ENCODE assay signal across 11 cellular contexts in the genomic region with DNA sequence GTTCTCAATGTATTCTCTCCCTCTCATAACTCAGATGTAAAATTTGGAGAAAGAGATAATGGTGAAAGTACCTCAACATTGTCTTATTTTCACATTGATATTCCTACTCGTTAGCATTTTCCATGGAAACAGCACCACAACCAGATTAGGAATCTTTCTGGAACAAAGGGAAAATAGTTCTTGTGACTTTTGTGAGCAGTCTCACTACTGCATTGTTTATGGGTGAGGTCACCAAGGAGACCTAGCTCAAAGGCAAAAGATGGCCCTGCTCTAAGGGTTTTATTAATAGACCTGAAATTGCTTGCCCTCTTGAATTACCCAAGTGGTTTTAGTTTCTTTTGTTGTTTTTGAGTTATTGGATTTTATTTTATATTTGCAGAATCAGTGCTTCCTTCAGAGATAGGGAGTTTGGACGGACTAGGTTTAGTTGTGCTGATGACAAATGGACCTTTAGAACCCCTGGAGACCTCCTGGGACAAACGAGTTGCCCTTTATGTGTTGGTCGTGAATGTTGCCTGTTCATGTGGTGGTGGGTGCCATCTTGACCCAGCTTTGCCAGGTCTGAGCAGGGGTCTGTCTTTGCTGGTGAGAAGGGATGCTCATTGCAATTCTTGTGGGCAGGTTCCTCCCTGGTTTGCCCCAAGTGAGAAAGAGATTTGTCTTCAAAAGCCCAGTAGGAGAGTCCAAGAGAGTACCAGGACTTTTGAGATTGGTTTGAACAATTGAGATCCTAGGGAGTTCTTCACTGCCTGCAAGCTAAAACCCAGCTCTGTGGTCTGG. TPM values are rescaled to one million over a fixed set of nuclear protein-coding genes. Genes with fewer than 3 reads are reported as not detected.
DNase-seq lines count a peak whose midpoint lies in the region; ATAC-seq, FAIRE-seq and TF ChIP-seq lines count a peak whose summit lies in the region.
"Had no signal": no experiment of that assay in that cellular context is flagged by ENCODE, and none has a peak within 500 bp of the region (broad histone marks: within the 10 kb centered on the region; RNA-seq: fewer than 3 reads in every experiment).

No MANE protein-coding gene starts in this region.

- peaks cover 44% of the 10 kb centered on the region for H3K4me1 ChIP-seq in CD4-positive, CD25-positive, alpha-beta regulatory T cell (ENCODE audit: control insufficient read depth, insufficient read depth, low read length, poor library complexity, severe bottlenecking)
- H3K4me1 ChIP-seq in small intestine (ENCODE audit: control insufficient read depth in 2 of 2, insufficient read depth in 1 of 2, low read depth in 1 of 2, low read length in 1 of 2) = peaks cover 0 to 22% of the 10 kb centered on the region in 2 donors
- peaks cover 9% of the 10 kb centered on the region for H3K4me1 ChIP-seq in A673 (ENCODE audit: insufficient read depth, low read length, poor library complexity, severe bottlenecking)

- CTCF ChIA-PET in A673 (lab: Charles Lee) = no interaction called here

- H3K4me3 Mint-ChIP-seq in CD4-positive, CD25-positive, alpha-beta regulatory T cell = peak overlapping the region in 2 of 4 donors; percentile 26 to 42

- no peak overlapping the region for H3K27ac ChIP-seq in CD4-positive, CD25-positive, alpha-beta regulatory T cell (ENCODE audit: insufficient read depth, low read length, poor library complexity, severe bottlenecking)
- H3K27ac ChIP-seq in small intestine (ENCODE audit: low read depth in 1 of 2, low read length in 1 of 2) (peak overlapping the region in 1 of 2 donors; percentile 0), A673 (ENCODE audit: low read depth, low read length, poor library complexity, severe bottlenecking) (no peak overlapping the region)

- H3K27me3 ChIP-seq in CD4-positive, CD25-positive, alpha-beta regulatory T cell (ENCODE audit: control insufficient read depth, insufficient read depth, low read length) = no peaks in the 10 kb centered on the region
- H3K27me3 ChIP-seq in small intestine (ENCODE audit: control insufficient read depth in 2 of 2, insufficient read depth in 2 of 2, low read length in 2 of 2) (no peaks in the 10 kb centered on the region), A673 (replicated peaks; ENCODE audit: insufficient read depth, low read depth, low read length, poor library complexity) (no peaks in the 10 kb centered on the region)

- H3K9me3 Mint-ChIP-seq in CD4-positive, CD25-positive, alpha-beta regulatory T cell = peaks cover 0 to 7% (median 0%) of the 10 kb centered on the region in 7 donors

- TF ChIP-seq CTCF in choroid plexus epithelial cell (conservative IDR thresholded peaks at IDR 0.05; ENCODE audit: low read depth, low read length) (no peak), A673 (conservative IDR thresholded peaks at IDR 0.05; ENCODE audit: low read depth, low read length) (no peak)

- WGBS in small intestine, 3 donors = 87 to 91% (median 90%) methylated on average over 4 of the region's 4 CpGs

- H3K36me3 ChIP-seq in CD4-positive, CD25-positive, alpha-beta regulatory T cell (ENCODE audit: control insufficient read depth, insufficient read depth, low read length) = peaks cover 29% of the 10 kb centered on the region
- H3K36me3 ChIP-seq in small intestine (ENCODE audit: control insufficient read depth in 2 of 2, insufficient read depth in 2 of 2, low read length in 2 of 2) (no peaks in the 10 kb centered on the region), A673 (ENCODE audit: insufficient read depth, low read length, poor library complexity, severe bottlenecking) (no peaks in the 10 kb centered on the region)

- no peak overlapping the region for H3K4me3 ChIP-seq in CD4-positive, CD25-positive, alpha-beta regulatory T cell (ENCODE audit: low read depth, low read length)
- H3K4me3 ChIP-seq in choroid plexus epithelial cell (ENCODE audit: low read depth, low read length) (no peak overlapping the region), small intestine (ENCODE audit: low read depth in 1 of 2, low read length in 2 of 2) (no peak overlapping the region), A673 (ENCODE audit: low read depth, low read length, poor library complexity, severe bottlenecking) (no peak overlapping the region)

- H3K27ac Mint-ChIP-seq in CD4-positive, CD25-positive, alpha-beta regulatory T cell = peak overlapping the region; percentile 54 to 80 (median 78)

- no peak for DNase-seq in CD4-positive, CD25-positive, alpha-beta regulatory T cell
- DNase-seq in choroid plexus epithelial cell (ENCODE audit: low read depth) (peak; percentile 56), myocyte (ENCODE audit: low read depth) (peak; percentile 73), small intestine (no peak), A673 (ENCODE audit: low spot score) (no peak)
- DNase-seq in activated CD4-positive, alpha-beta T cell treated with anti-CD3 and anti-CD28 coated beads, Interleukin-2, amount 50 U/mL, for 1 hour = no peak
- DNase-seq: activated naive CD4-positive, alpha-beta T cell; stimulated activated CD4-positive, alpha-beta T cell treated with anti-CD3 and anti-CD28 coated beads, Interleukin-4, amount 100 ng/mL, for 1 hour; T1000 had no signal

- peaks cover 20 to 98% (median 81%) of the 10 kb centered on the region in 4 donors for H3K4me1 Mint-ChIP-seq in CD4-positive, CD25-positive, alpha-beta regulatory T cell

- no peak for TF ChIP-seq EP300 in Ishikawa (IDR thresholded peaks at IDR 0.05; ENCODE audit: borderline replicate concordance)

- H3K36me3 Mint-ChIP-seq in CD4-positive, CD25-positive, alpha-beta regulatory T cell = peaks cover 43% of the 10 kb centered on the region

- ATAC-seq in CD4-positive, CD25-positive, alpha-beta regulatory T cell (ENCODE audit: low read depth in 2 of 2) = no peak
- no peak for ATAC-seq in GM18502 (IDR thresholded peaks at IDR 0.05; ENCODE audit: poor library complexity, unreplicated experiment)

- H3K27me3 Mint-ChIP-seq in CD4-positive, CD25-positive, alpha-beta regulatory T cell = no peaks in the 10 kb centered on the region

- POLR2A ChIA-PET in A673 (lab: Charles Lee; ENCODE audit: low non-redundant PET) = no interaction called here

- H3K9me3 ChIP-seq in CD4-positive, CD25-positive, alpha-beta regulatory T cell (ENCODE audit: control insufficient read depth in 2 of 2, low read length in 2 of 2) = no peaks in the 10 kb centered on the region
- H3K9me3 ChIP-seq in small intestine (ENCODE audit: control insufficient read depth, low read depth) = no peaks in the 10 kb centered on the region
- no peaks in the 10 kb centered on the region for H3K9me3 ChIP-seq in A673 (ENCODE audit: low read depth, low read length, poor library complexity, severe bottlenecking)

- intact Hi-C loops in A673 (cut with micrococcal nuclease; ENCODE audit: unreplicated experiment) = no loop called here

- BruUV-seq in A673 (replicated peaks; lab: Mats Ljungman, UMichigan) = no TSS peak

- FAIRE-seq in small intestine (lab: Jason Lieb, UNC) = no peak

- TF ChIP-seq RAD21 in Ishikawa (IDR thresholded peaks at IDR 0.05; ENCODE audit: low read depth) = no peak

TF ChIP-seq in Ishikawa, 13 proteins besides CTCF, POLR2A, EP300 and RAD21:
- TF ChIP-seq CREB1 (IDR thresholded peaks at IDR 0.05; ENCODE audit: low read depth) = no peak
- TF ChIP-seq, protein P1, sequence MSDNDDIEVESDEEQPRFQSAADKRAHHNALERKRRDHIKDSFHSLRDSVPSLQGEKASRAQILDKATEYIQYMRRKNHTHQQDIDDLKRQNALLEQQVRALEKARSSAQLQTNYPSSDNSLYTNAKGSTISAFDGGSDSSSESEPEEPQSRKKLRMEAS (IDR thresholded peaks at IDR 0.05) = no peak
- TF ChIP-seq TAF1 (IDR thresholded peaks at IDR 0.05; ENCODE audit: low read depth) = no peak
- no peak for TF ChIP-seq REST (IDR thresholded peaks at IDR 0.05; ENCODE audit: low read depth)
- TF ChIP-seq TEAD4 (IDR thresholded peaks at IDR 0.05) = peak; percentile 43; the same call in 1 of the 2 replicates
- no peak for TF ChIP-seq YY1 (IDR thresholded peaks at IDR 0.05; ENCODE audit: low read depth)

RNA-seq across cellular contexts. Expression of gene INPP4A, which starts 58.1 kb away (rescaled TPM):
- 106 TPM for total RNA-seq in CD4-positive, CD25-positive, alpha-beta regulatory T cell
- 10 to 100 TPM; 27.9 to 36.3 (median 30.7) TPM for polyA plus RNA-seq in CD4-positive, CD25-positive, alpha-beta regulatory T cell
- total RNA-seq in myocyte (21.7 and 22.0 TPM in 2 replicates), A673 (2021) (33.5 and 39.9 TPM in 2 replicates)
- polyA plus RNA-seq in myocyte (2012) = 15.7 TPM
- 1 to 10 TPM; 1.6 to 6.1 (median 2.2) TPM for polyA plus RNA-seq in small intestine

Comparison
In these comparisons a context has a peak if more than half of its experiments do, and no peak if none do; other contexts are left out.
1. DNase-seq: peak in choroid plexus epithelial cell (single experiment) and myocyte (single experiment); none in CD4-positive, CD25-positive, alpha-beta regulatory T cell (0 of 3), small intestine (single experiment), A673 (single experiment) and activated CD4-positive, alpha-beta T cell treated with anti-CD3 and anti-CD28 coated beads, Interleukin-2, amount 50 U/mL, for 1 hour (single experiment).